Comparison of ENCODE assay signal across 1 cellular context in genomic region chr2:102736607-102737409, GRCh38.
A peak's percentile ranks its signal among the peaks of the same experiment; 100 is the strongest.
TF ChIP-seq lines count a peak whose summit lies in the region.

No MANE protein-coding gene starts in this region.

TF ChIP-seq in K562, 482 proteins besides CTCF, POLR2A, EP300 and RAD21 (continued from another document):
- TF ChIP-seq, protein P1, sequence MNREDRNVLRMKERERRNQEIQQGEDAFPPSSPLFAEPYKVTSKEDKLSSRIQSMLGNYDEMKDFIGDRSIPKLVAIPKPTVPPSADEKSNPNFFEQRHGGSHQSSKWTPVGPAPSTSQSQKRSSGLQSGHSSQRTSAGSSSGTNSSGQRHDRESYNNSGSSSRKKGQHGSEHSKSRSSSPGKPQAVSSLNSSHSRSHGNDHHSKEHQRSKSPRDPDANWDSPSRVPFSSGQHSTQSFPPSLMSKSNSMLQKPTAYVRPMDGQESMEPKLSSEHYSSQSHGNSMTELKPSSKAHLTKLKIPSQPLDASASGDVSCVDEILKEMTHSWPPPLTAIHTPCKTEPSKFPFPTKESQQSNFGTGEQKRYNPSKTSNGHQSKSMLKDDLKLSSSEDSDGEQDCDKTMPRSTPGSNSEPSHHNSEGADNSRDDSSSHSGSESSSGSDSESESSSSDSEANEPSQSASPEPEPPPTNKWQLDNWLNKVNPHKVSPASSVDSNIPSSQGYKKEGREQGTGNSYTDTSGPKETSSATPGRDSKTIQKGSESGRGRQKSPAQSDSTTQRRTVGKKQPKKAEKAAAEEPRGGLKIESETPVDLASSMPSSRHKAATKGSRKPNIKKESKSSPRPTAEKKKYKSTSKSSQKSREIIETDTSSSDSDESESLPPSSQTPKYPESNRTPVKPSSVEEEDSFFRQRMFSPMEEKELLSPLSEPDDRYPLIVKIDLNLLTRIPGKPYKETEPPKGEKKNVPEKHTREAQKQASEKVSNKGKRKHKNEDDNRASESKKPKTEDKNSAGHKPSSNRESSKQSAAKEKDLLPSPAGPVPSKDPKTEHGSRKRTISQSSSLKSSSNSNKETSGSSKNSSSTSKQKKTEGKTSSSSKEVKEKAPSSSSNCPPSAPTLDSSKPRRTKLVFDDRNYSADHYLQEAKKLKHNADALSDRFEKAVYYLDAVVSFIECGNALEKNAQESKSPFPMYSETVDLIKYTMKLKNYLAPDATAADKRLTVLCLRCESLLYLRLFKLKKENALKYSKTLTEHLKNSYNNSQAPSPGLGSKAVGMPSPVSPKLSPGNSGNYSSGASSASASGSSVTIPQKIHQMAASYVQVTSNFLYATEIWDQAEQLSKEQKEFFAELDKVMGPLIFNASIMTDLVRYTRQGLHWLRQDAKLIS (CRISPR knock-in tag; IDR thresholded peaks at IDR 0.05) = no peak
- TF ChIP-seq TAF9B (IDR thresholded peaks at IDR 0.05; ENCODE audit: partially characterized antibody) = no peak
- no peak for TF ChIP-seq CHCHD3 (CRISPR knock-in tag; IDR thresholded peaks at IDR 0.05)
- TF ChIP-seq CC2D1A (IDR thresholded peaks at IDR 0.05) = no peak
- TF ChIP-seq ZNF77 (CRISPR knock-in tag; IDR thresholded peaks at IDR 0.05) = no peak
- no peak for TF ChIP-seq ZFPM2 (CRISPR knock-in tag; IDR thresholded peaks at IDR 0.05)
- no peak for TF ChIP-seq ZNF584 (CRISPR knock-in tag; IDR thresholded peaks at IDR 0.05; ENCODE audit: low read depth)
- TF ChIP-seq PHTF2 (CRISPR knock-in tag; IDR thresholded peaks at IDR 0.05) = no peak
- 0 out of 2 replicates have a peak, but pooled peaks have one; percentile 30 for TF ChIP-seq CAMTA2 (CRISPR knock-in tag; conservative IDR thresholded peaks at IDR 0.05)
- peak; percentile 86 for TF ChIP-seq ZBTB2 (IDR thresholded peaks at IDR 0.05)
- TF ChIP-seq ZSCAN29 (IDR thresholded peaks at IDR 0.05) = no peak
- TF ChIP-seq CBX1 (IDR thresholded peaks at IDR 0.05; ENCODE audit: low read depth) = peak; percentile 77
- TF ChIP-seq RBM34 (IDR thresholded peaks at IDR 0.05; ENCODE audit: borderline replicate concordance, insufficient read depth, low read length) = no peak
- TF ChIP-seq, protein P2, sequence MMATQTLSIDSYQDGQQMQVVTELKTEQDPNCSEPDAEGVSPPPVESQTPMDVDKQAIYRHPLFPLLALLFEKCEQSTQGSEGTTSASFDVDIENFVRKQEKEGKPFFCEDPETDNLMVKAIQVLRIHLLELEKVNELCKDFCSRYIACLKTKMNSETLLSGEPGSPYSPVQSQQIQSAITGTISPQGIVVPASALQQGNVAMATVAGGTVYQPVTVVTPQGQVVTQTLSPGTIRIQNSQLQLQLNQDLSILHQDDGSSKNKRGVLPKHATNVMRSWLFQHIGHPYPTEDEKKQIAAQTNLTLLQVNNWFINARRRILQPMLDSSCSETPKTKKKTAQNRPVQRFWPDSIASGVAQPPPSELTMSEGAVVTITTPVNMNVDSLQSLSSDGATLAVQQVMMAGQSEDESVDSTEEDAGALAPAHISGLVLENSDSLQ (IDR thresholded peaks at IDR 0.05) = no peak
- TF ChIP-seq RBFOX2 (IDR thresholded peaks at IDR 0.05; ENCODE audit: low read depth, low read length) = peak; percentile 85
- TF ChIP-seq, protein P3, sequence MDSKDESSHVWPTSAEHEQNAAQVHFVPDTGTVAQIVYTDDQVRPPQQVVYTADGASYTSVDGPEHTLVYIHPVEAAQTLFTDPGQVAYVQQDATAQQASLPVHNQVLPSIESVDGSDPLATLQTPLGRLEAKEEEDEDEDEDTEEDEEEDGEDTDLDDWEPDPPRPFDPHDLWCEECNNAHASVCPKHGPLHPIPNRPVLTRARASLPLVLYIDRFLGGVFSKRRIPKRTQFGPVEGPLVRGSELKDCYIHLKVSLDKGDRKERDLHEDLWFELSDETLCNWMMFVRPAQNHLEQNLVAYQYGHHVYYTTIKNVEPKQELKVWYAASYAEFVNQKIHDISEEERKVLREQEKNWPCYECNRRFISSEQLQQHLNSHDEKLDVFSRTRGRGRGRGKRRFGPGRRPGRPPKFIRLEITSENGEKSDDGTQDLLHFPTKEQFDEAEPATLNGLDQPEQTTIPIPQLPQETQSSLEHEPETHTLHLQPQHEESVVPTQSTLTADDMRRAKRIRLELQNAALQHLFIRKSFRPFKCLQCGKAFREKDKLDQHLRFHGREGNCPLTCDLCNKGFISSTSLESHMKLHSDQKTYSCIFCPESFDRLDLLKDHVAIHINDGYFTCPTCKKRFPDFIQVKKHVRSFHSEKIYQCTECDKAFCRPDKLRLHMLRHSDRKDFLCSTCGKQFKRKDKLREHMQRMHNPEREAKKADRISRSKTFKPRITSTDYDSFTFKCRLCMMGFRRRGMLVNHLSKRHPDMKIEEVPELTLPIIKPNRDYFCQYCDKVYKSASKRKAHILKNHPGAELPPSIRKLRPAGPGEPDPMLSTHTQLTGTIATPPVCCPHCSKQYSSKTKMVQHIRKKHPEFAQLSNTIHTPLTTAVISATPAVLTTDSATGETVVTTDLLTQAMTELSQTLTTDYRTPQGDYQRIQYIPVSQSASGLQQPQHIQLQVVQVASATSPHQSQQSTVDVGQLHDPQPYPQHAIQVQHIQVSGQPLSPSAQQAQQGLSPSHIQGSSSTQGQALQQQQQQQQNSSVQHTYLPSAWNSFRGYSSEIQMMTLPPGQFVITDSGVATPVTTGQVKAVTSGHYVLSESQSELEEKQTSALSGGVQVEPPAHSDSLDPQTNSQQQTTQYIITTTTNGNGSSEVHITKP (IDR thresholded peaks at IDR 0.05; ENCODE audit: partially characterized antibody) = peak; percentile 6
- peak; percentile 43; the same call in 1 of the 2 replicates for TF ChIP-seq ZBTB7A (IDR thresholded peaks at IDR 0.05; ENCODE audit: borderline replicate concordance, control insufficient read depth, low read depth, low read length)
- TF ChIP-seq JUN (IDR thresholded peaks at IDR 0.05; ENCODE audit: borderline replicate concordance, low read depth, low read length) = no peak
- TF ChIP-seq JUN (CRISPR knock-in tag; IDR thresholded peaks at IDR 0.05; ENCODE audit: borderline replicate concordance) = no peak
- TF ChIP-seq ZNF184 (CRISPR knock-in tag; IDR thresholded peaks at IDR 0.05) = no peak
- no peak for TF ChIP-seq KAT2B (IDR thresholded peaks at IDR 0.05; ENCODE audit: low read depth, low read length)
- no peak for TF ChIP-seq ZNF696 (CRISPR knock-in tag; conservative IDR thresholded peaks at IDR 0.05)
- peak; percentile 81 for TF ChIP-seq POLR2B (IDR thresholded peaks at IDR 0.05; ENCODE audit: low read depth, partially characterized antibody)
- TF ChIP-seq HNRNPH1 (optimal IDR thresholded peaks at IDR 0.05; ENCODE audit: low read depth, low read length) = no peak
- peak; percentile 3; the same call in 1 of the 2 replicates for TF ChIP-seq ETV1 (tag; conservative IDR thresholded peaks at IDR 0.05; ENCODE audit: low read depth)
- TF ChIP-seq HDAC2 (IDR thresholded peaks at IDR 0.05) = no peak
- no peak for TF ChIP-seq C11orf30 (IDR thresholded peaks at IDR 0.05; ENCODE audit: low read depth)
- no peak for TF ChIP-seq SREBF1 (IDR thresholded peaks at IDR 0.05; ENCODE audit: borderline replicate concordance, low read depth, low read length)
- no peak for TF ChIP-seq SMAD4 (CRISPR knock-in tag; conservative IDR thresholded peaks at IDR 0.05)
- no peak for TF ChIP-seq CUX1 (CRISPR knock-in tag; IDR thresholded peaks at IDR 0.05)
- TF ChIP-seq ZNF124 (CRISPR knock-in tag; IDR thresholded peaks at IDR 0.05) = no peak
- TF ChIP-seq, protein P4, sequence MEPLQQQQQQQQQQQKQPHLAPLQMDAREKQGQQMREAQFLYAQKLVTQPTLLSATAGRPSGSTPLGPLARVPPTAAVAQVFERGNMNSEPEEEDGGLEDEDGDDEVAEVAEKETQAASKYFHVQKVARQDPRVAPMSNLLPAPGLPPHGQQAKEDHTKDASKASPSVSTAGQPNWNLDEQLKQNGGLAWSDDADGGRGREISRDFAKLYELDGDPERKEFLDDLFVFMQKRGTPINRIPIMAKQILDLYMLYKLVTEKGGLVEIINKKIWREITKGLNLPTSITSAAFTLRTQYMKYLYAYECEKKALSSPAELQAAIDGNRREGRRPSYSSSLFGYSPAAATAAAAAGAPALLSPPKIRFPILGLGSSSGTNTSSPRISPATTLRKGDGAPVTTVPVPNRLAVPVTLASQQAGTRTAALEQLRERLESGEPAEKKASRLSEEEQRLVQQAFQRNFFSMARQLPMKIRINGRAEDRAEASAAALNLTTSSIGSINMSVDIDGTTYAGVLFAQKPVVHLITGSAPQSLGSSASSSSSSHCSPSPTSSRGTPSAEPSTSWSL (CRISPR knock-in tag; IDR thresholded peaks at IDR 0.05; ENCODE audit: borderline replicate concordance) = no peak
- TF ChIP-seq ZNF217 (CRISPR knock-in tag; IDR thresholded peaks at IDR 0.05) = no peak
- no peak for TF ChIP-seq RFX5 (IDR thresholded peaks at IDR 0.05; ENCODE audit: low read depth, low read length)
- TF ChIP-seq ADNP (tag; IDR thresholded peaks at IDR 0.05) = 0 out of 2 replicates have a peak, but pooled peaks have one; percentile 13
